ENCODE assay signal across 9 cellular contexts in genomic region chr1:1359668-1360468, GRCh38. TPM values are rescaled to one million over a fixed set of nuclear protein-coding genes. Genes with fewer than 3 reads are reported as not detected.
A peak's percentile ranks its signal among the peaks of the same experiment; 100 is the strongest.
DNase-seq lines count a peak whose midpoint lies in the region; ATAC-seq and TF ChIP-seq lines count a peak whose summit lies in the region.
"Had no signal": no experiment of that assay in that cellular context is flagged by ENCODE, and none has a peak within 500 bp of the region (broad histone marks: within the 10 kb centered on the region; RNA-seq: fewer than 3 reads in every experiment).

No MANE protein-coding gene starts in this region.

- H3K4me3 Mint-ChIP-seq in effector memory CD8-positive, alpha-beta T cell, result no peak overlapping the region

- H3K4me1 Mint-ChIP-seq in effector memory CD8-positive, alpha-beta T cell (ENCODE audit: low read depth in 2 of 2), result peaks cover 0 to 8% of the 10 kb centered on the region in 2 donors

- H4K8ac ChIP-seq in trophoblast cell (ENCODE audit: low read depth, low read length), result peak overlapping the region; percentile 88

- peak overlapping the region; percentile 14 for H2AFZ ChIP-seq in trophoblast cell (ENCODE audit: insufficient read depth, low read length, poor library complexity)

- peak overlapping the region; percentile 86 for H3K18ac ChIP-seq in trophoblast cell (ENCODE audit: low read length)

- H3K9me3 ChIP-seq in BE2C (no peaks in the 10 kb centered on the region), RWPE2 (ENCODE audit: severe bottlenecking) (no peaks in the 10 kb centered on the region), trophoblast cell (ENCODE audit: insufficient read depth, low read depth, low read length) (no peaks in the 10 kb centered on the region)

- no peaks in the 10 kb centered on the region for H3K27me3 ChIP-seq in BE2C
- H3K27me3 ChIP-seq in RWPE2 (ENCODE audit: insufficient read depth, poor library complexity, severe bottlenecking), result no peaks in the 10 kb centered on the region
- H3K27me3 ChIP-seq in trophoblast cell (ENCODE audit: insufficient read depth, low read length), result peaks cover under 1% of the 10 kb centered on the region

- peaks cover 48% of the 10 kb centered on the region for H3K79me1 ChIP-seq in trophoblast cell (ENCODE audit: low read length)

- peak overlapping the region; percentile 30 for H3K9ac ChIP-seq in trophoblast cell (ENCODE audit: low read length)

- peak overlapping the region; percentile 49 for H3K4me2 ChIP-seq in trophoblast cell (ENCODE audit: low read length)

- no peaks in the 10 kb centered on the region for H3K36me3 ChIP-seq in BE2C
- H3K36me3 ChIP-seq in RWPE2 (ENCODE audit: low read depth), result no peaks in the 10 kb centered on the region
- H3K36me3 ChIP-seq in trophoblast cell (ENCODE audit: control insufficient read depth in 1 of 2, insufficient read depth in 2 of 2, low read length in 2 of 2), result peaks cover under 1 to 2% of the 10 kb centered on the region in 2 experiments

- peaks cover 20 to 41% of the 10 kb centered on the region in 2 donors for H3K27me3 Mint-ChIP-seq in effector memory CD8-positive, alpha-beta T cell

- H2BK12ac ChIP-seq in trophoblast cell (ENCODE audit: low read length), result peak overlapping the region; percentile 95

- peak overlapping the region; percentile 59 for H3K4ac ChIP-seq in trophoblast cell (ENCODE audit: low read depth, low read length)

- no peak; the same call in 2 of the 3 replicates for ATAC-seq in RWPE2 (ENCODE audit: low read depth)
- no peak for ATAC-seq in HG02610 (IDR thresholded peaks at IDR 0.05; ENCODE audit: unreplicated experiment)
- ATAC-seq in effector memory CD8-positive, alpha-beta T cell (replicated peaks), result no peak

- H3K27ac ChIP-seq in RWPE2 (ENCODE audit: poor library complexity, severe bottlenecking) (peak overlapping the region; percentile 34), trophoblast cell (ENCODE audit: low read depth, low read length) (peak overlapping the region; percentile 97)

- H3K14ac ChIP-seq in trophoblast cell (ENCODE audit: low read length), result peak overlapping the region; percentile 94

- H2BK5ac ChIP-seq in trophoblast cell (ENCODE audit: low read depth, low read length, poor library complexity), result peak overlapping the region; percentile 84

- DNase-seq in BE2C (peak; percentile 36), RWPE2 (ENCODE audit: low spot score) (no peak), fibroblast of the conjunctiva (ENCODE audit: low read depth) (peak; percentile 63), trophoblast cell (peak in 1 of 2 donors; percentile 79), inferior parietal cortex (ENCODE audit: extremely low spot score) (no peak), GM13977 (ENCODE audit: low spot score) (no peak)
- no peak for DNase-seq in effector memory CD8-positive, alpha-beta T cell
- DNase-seq: Calu3 had no signal

- H3K4me3 ChIP-seq in BE2C (ENCODE audit: low read depth, low read length) (no peak overlapping the region), RWPE2 (ENCODE audit: severe bottlenecking) (no peak overlapping the region), trophoblast cell (ENCODE audit: low read depth, low read length) (no peak overlapping the region)

- H3K36me3 Mint-ChIP-seq in effector memory CD8-positive, alpha-beta T cell (ENCODE audit: insufficient read depth), result no peaks in the 10 kb centered on the region

- peak overlapping the region; percentile 85 for H4K12ac ChIP-seq in trophoblast cell (ENCODE audit: low read depth, low read length)

- H3K4me1 ChIP-seq in BE2C (peaks cover 10% of the 10 kb centered on the region), RWPE2 (ENCODE audit: insufficient read depth, poor library complexity, severe bottlenecking) (peaks cover 13% of the 10 kb centered on the region), trophoblast cell (ENCODE audit: control insufficient read depth in 1 of 2, insufficient read depth in 2 of 2, low read length in 2 of 2) (peaks cover 30 to 37% of the 10 kb centered on the region in 2 experiments)

- in situ Hi-C loops in GM13977 (cut with MboI; ENCODE audit: low pct_unique_long_range_greater_than_20kb, low sequenced_read_pairs, unreplicated experiment), result no loop called here

- peak overlapping the region; percentile 91 for H4K91ac ChIP-seq in trophoblast cell (ENCODE audit: low read depth, low read length)

- no CpG with 5 or more reads among the region's 28 CpGs for WGBS in trophoblast cell (ENCODE audit: extremely low coverage, insufficient coverage, insufficient read length)

- peak overlapping the region; percentile 77 for H2AK5ac ChIP-seq in trophoblast cell (ENCODE audit: low read length)

- TF ChIP-seq CTCF in BE2C (IDR thresholded peaks at IDR 0.05; ENCODE audit: low read depth, low read length) (no peak), RWPE2 (IDR thresholded peaks at IDR 0.05; ENCODE audit: poor library complexity, severe bottlenecking) (no peak), GM13977 (IDR thresholded peaks at IDR 0.05; ENCODE audit: extremely low read depth, insufficient read depth, missing control alignments) (no peak)

- no peak overlapping the region for H3K23ac ChIP-seq in trophoblast cell (ENCODE audit: low read length)

- peaks cover 24% of the 10 kb centered on the region for H3K79me2 ChIP-seq in trophoblast cell (ENCODE audit: control insufficient read depth, insufficient read depth, low read length, poor library complexity)

- peak overlapping the region; percentile 99 for H2BK120ac ChIP-seq in trophoblast cell (ENCODE audit: insufficient read depth, low read length, poor library complexity)

- no peak overlapping the region for H3K27ac Mint-ChIP-seq in effector memory CD8-positive, alpha-beta T cell

- H3K9me3 Mint-ChIP-seq in effector memory CD8-positive, alpha-beta T cell, result no peaks in the 10 kb centered on the region

RNA-seq across cellular contexts. Expression of gene MXRA8, which starts 1.5 kb away (rescaled TPM):
- 37.5 TPM for polyA plus RNA-seq in BE2C (2012; ENCODE audit: insufficient read depth, insufficient read length, low read depth)
- polyA plus RNA-seq in trophoblast cell (2013), result 198 and 200 TPM in 2 replicates

RNA-seq across cellular contexts. Expression of gene DVL1, which starts 10.7 kb away (rescaled TPM):
- polyA plus RNA-seq in BE2C (2012; ENCODE audit: insufficient read depth, insufficient read length, low read depth), result 277 TPM
- polyA plus RNA-seq in trophoblast cell (2013), result 49.5 and 53.4 TPM in 2 replicates

RNA-seq across cellular contexts. Expression of gene AURKAIP1, which starts 15.1 kb away (rescaled TPM):
- 640 TPM for polyA plus RNA-seq in BE2C (2012; ENCODE audit: insufficient read depth, insufficient read length, low read depth)
- polyA plus RNA-seq in trophoblast cell (2013), result 113 and 117 TPM in 2 replicates

RNA-seq across cellular contexts. Expression of gene TAS1R3, which starts 28.8 kb away (rescaled TPM):
- 8.0 TPM for polyA plus RNA-seq in BE2C (2012; ENCODE audit: insufficient read depth, insufficient read length, low read depth)
- polyA plus RNA-seq in trophoblast cell (2013), result 0.17 and 0.21 TPM in 2 replicates

RNA-seq across cellular contexts. Expression of gene CPTP, which starts 35.3 kb away (rescaled TPM):
- polyA plus RNA-seq in BE2C (2012; ENCODE audit: insufficient read depth, insufficient read length, low read depth), result 25.3 TPM
- 20.9 and 21.3 TPM in 2 replicates for polyA plus RNA-seq in trophoblast cell (2013)

Comparison
In these comparisons a context has a peak if more than half of its experiments do, and no peak if none do; other contexts are left out.
1. DNase-seq: peak in BE2C (single experiment) and fibroblast of the conjunctiva (single experiment); none in RWPE2 (single experiment), inferior parietal cortex (single experiment), GM13977 (single experiment) and effector memory CD8-positive, alpha-beta T cell (0 of 3).